ENCODE assay signal across 24 cellular contexts in genomic region chr5:174154559-174154958, GRCh38.
"Had no signal": no experiment of that assay in that cellular context is flagged by ENCODE, and none has a peak within 500 bp of the region (broad histone marks: within the 10 kb centered on the region; RNA-seq: fewer than 3 reads in every experiment).

No MANE protein-coding gene starts in this region.

- H3K36me3 ChIP-seq: colonic mucosa, esophagus muscularis mucosa, esophagus squamous epithelium, gastrocnemius medialis, gastroesophageal sphincter, heart left ventricle, heart right ventricle had no signal

- H3K27me3 ChIP-seq: colonic mucosa, dorsolateral prefrontal cortex, esophagus squamous epithelium, gastrocnemius medialis had no signal

- H3K4me3 ChIP-seq: colonic mucosa, coronary artery, dorsolateral prefrontal cortex, esophagus muscularis mucosa, esophagus squamous epithelium, gastroesophageal sphincter, heart left ventricle, heart right ventricle had no signal

- H3K27ac Mint-ChIP-seq: dendritic cell treated with granulocyte-macrophage colony-stimulating factor and Interleukin-4, amounts not matched to agents 40 ng/mL and 50 ng/mL, for 4 days; effector memory CD8-positive, alpha-beta T cell; endodermal cell had no signal

- H3K9me3 ChIP-seq: colonic mucosa, esophagus squamous epithelium, gastrocnemius medialis had no signal

- DNase-seq: colonic mucosa; cortex of kidney; dermis blood vessel endothelial cell; dorsolateral prefrontal cortex; effector CD4-positive, alpha-beta T cell; effector CD8-positive, alpha-beta T cell; effector memory CD4-positive, alpha-beta T cell; effector memory CD8-positive, alpha-beta T cell; endodermal cell; erythroblast; esophagus squamous epithelium; foreskin fibroblast; foreskin melanocyte; gastrocnemius medialis; glutamatergic neuron; head of caudate nucleus; heart left ventricle; heart right ventricle had no signal

- ATAC-seq: effector memory CD8-positive, alpha-beta T cell; esophagus mucosa; gastrocnemius medialis; gastroesophageal sphincter; heart left ventricle; heart right ventricle had no signal

- H3K4me3 Mint-ChIP-seq: dendritic cell treated with granulocyte-macrophage colony-stimulating factor and Interleukin-4, amounts not matched to agents 40 ng/mL and 50 ng/mL, for 4 days; effector memory CD8-positive, alpha-beta T cell; endodermal cell had no signal

- H3K27ac ChIP-seq: colonic mucosa, coronary artery, dorsolateral prefrontal cortex, epithelial cell of prostate, esophagus muscularis mucosa, esophagus squamous epithelium, gastrocnemius medialis, gastroesophageal sphincter, heart left ventricle, heart right ventricle had no signal

- H3K4me1 ChIP-seq: colonic mucosa, esophagus muscularis mucosa, esophagus squamous epithelium, gastroesophageal sphincter, heart left ventricle, heart right ventricle had no signal
